Comparison of ENCODE assay signal across 32 cellular contexts in genomic region chr19:54480048-54480447, GRCh38. TPM values are rescaled to one million over a fixed set of nuclear protein-coding genes. Genes with fewer than 3 reads are reported as not detected.
"Had no signal": no experiment of that assay in that cellular context is flagged by ENCODE, and none has a peak within 500 bp of the region (broad histone marks: within the 10 kb centered on the region; RNA-seq: fewer than 3 reads in every experiment).

No MANE protein-coding gene starts in this region.

- H3K27ac Mint-ChIP-seq: activated B cell treated with CpG ODN at 0.5 μM for 24 hours; activated CD4-positive, alpha-beta T cell treated with anti-CD3 and anti-CD28 coated beads for 36 hours; activated naive CD4-positive, alpha-beta T cell treated with anti-CD3 and anti-CD28 coated beads, Interleukin-2, amount 50 U/mL, for 72 hours; activated T-cell treated with anti-CD3 and anti-CD28 coated beads, Interleukin-2, amount 50 U/mL, for 24 hours; activated T-helper 17 cell treated with anti-CD3 and anti-CD28 coated beads, Interleukin-2, amount 50 U/mL, for 72 hours; naive thymus-derived CD4-positive, alpha-beta T cell; progenitor cell of endocrine pancreas; stimulated activated naive B cell treated with anti-CD40 and anti-IgM and Interleukin-4, amounts not matched to agents 10 μg/mL and 1 μg/mL and 100 μg/mL, for 72 hours had no signal

- H3K27me3 ChIP-seq: adrenal gland, ascending aorta, brain microvascular endothelial cell, testis, uterus had no signal

- H3K36me3 ChIP-seq: adrenal gland, ascending aorta, brain microvascular endothelial cell, heart right ventricle, lower lobe of right lung, sigmoid colon, uterus had no signal

- H3K4me2 ChIP-seq: smooth muscle cell had no signal

- H3K4me3 Mint-ChIP-seq: activated B cell treated with CpG ODN at 0.5 μM for 24 hours; activated CD4-positive, alpha-beta T cell treated with anti-CD3 and anti-CD28 coated beads for 36 hours; activated T-cell treated with anti-CD3 and anti-CD28 coated beads, Interleukin-2, amount 50 U/mL, for 24 hours; activated T-helper 17 cell treated with anti-CD3 and anti-CD28 coated beads, Interleukin-2, amount 50 U/mL, for 72 hours; naive thymus-derived CD4-positive, alpha-beta T cell; stimulated activated naive B cell treated with anti-CD40 and anti-IgM and Interleukin-4, amounts not matched to agents 10 μg/mL and 1 μg/mL and 100 μg/mL, for 72 hours had no signal

- H3K9me3 ChIP-seq: adrenal gland, ascending aorta, heart right ventricle, lower lobe of right lung, sigmoid colon, testis, uterus had no signal

- ATAC-seq: activated CD4-positive, alpha-beta T cell treated with anti-CD3 and anti-CD28 coated beads for 36 hours; activated naive CD4-positive, alpha-beta T cell treated with anti-CD3 and anti-CD28 coated beads, Interleukin-2, amount 50 U/mL, for 72 hours; activated T-helper 17 cell treated with anti-CD3 and anti-CD28 coated beads, Interleukin-2, amount 50 U/mL, for 72 hours; heart right ventricle; left lobe of liver; lower lobe of right lung; naive thymus-derived CD4-positive, alpha-beta T cell; stimulated activated naive B cell treated with anti-CD40 and anti-IgM and Interleukin-4, amounts not matched to agents 10 μg/mL and 1 μg/mL and 100 μg/mL, for 72 hours had no signal

- H3K4me1 ChIP-seq: adrenal gland, ascending aorta, sigmoid colon, testis, uterus had no signal

- H3K36me3 Mint-ChIP-seq: activated naive CD4-positive, alpha-beta T cell treated with anti-CD3 and anti-CD28 coated beads, Interleukin-2, amount 50 U/mL, for 72 hours; naive thymus-derived CD4-positive, alpha-beta T cell had no signal

- H3K27ac ChIP-seq: adrenal gland, ascending aorta, brain microvascular endothelial cell, heart right ventricle, lower lobe of right lung, sigmoid colon, testis, uterus had no signal

- H3K9me3 Mint-ChIP-seq: activated B cell treated with CpG ODN at 0.5 μM for 24 hours; activated naive CD4-positive, alpha-beta T cell treated with anti-CD3 and anti-CD28 coated beads, Interleukin-2, amount 50 U/mL, for 72 hours; activated T-cell treated with anti-CD3 and anti-CD28 coated beads, Interleukin-2, amount 50 U/mL, for 24 hours; activated T-helper 17 cell treated with anti-CD3 and anti-CD28 coated beads, Interleukin-2, amount 50 U/mL, for 72 hours; naive thymus-derived CD4-positive, alpha-beta T cell; stimulated activated naive B cell treated with anti-CD40 and anti-IgM and Interleukin-4, amounts not matched to agents 10 μg/mL and 1 μg/mL and 100 μg/mL, for 72 hours had no signal

- H3K4me3 ChIP-seq: adrenal gland, ascending aorta, heart right ventricle, lower lobe of right lung, sigmoid colon, smooth muscle cell, testis, uterus had no signal

- DNase-seq: activated B cell treated with CpG ODN at 0.5 μM for 24 hours; activated CD4-positive, alpha-beta T cell treated with anti-CD3 and anti-CD28 coated beads for 36 hours; activated CD4-positive, alpha-beta T cell treated with anti-CD3 and anti-CD28 coated beads, Interleukin-2, amount 50 U/mL, for 4 hours; activated CD8-positive, alpha-beta memory T cell treated with anti-CD3 and anti-CD28 coated beads for 24 hours; activated CD8-positive, alpha-beta memory T cell treated with anti-CD3 and anti-CD28 coated beads, Interleukin-2, amount 50 U/mL, for 4 hours; activated T-cell treated with anti-CD3 and anti-CD28 coated beads, Interleukin-2, amount 50 U/mL, for 24 hours; adrenal gland; brain microvascular endothelial cell; caudate nucleus; dermis blood vessel endothelial cell; effector CD8-positive, alpha-beta T cell; erythroblast; foreskin fibroblast; heart right ventricle; lower lobe of right lung; naive thymus-derived CD4-positive, alpha-beta T cell; retina; sigmoid colon; stimulated activated CD4-positive, alpha-beta T cell treated with anti-CD3 and anti-CD28 coated beads, Interleukin-15, amount 100 ng/mL, for 24 hours; stimulated activated naive B cell treated with anti-CD40 and anti-IgM and Interleukin-4, amounts not matched to agents 10 μg/mL and 1 μg/mL and 100 μg/mL, for 72 hours; testis; trophoblast cell; uterus had no signal

RNA-seq across cellular contexts. Expression of gene CDC42EP5, which starts 7.0 kb away (rescaled TPM):
- total RNA-seq: activated B cell treated with CpG ODN at 0.5 μM for 24 hours; activated naive CD4-positive, alpha-beta T cell treated with anti-CD3 and anti-CD28 coated beads, Interleukin-2, amount 50 U/mL, for 72 hours; activated T-helper 17 cell treated with anti-CD3 and anti-CD28 coated beads, Interleukin-2, amount 50 U/mL, for 72 hours; naive thymus-derived CD4-positive, alpha-beta T cell had no signal
- polyA plus RNA-seq: naive thymus-derived CD4-positive, alpha-beta T cell had no signal

RNA-seq across cellular contexts. Expression of gene LAIR2, which starts 22.6 kb away (rescaled TPM):
- total RNA-seq: activated B cell treated with CpG ODN at 0.5 μM for 24 hours, ascending aorta, dermis blood vessel endothelial cell, fibroblast of lung, kidney, left lobe of liver, osteoblast, progenitor cell of endocrine pancreas, sigmoid colon, smooth muscle cell, testis, uterus had no signal
- polyA plus RNA-seq: adrenal gland, fibroblast of lung, heart right ventricle, smooth muscle cell had no signal
